In genomic region chr5:138653502-138653901, GRCh38 we compare ENCODE assay signal across 9 cellular contexts.
DNase-seq lines count a peak whose midpoint lies in the region; ATAC-seq and TF ChIP-seq lines count a peak whose summit lies in the region.
"Had no signal": no experiment of that assay in that cellular context is flagged by ENCODE, and none has a peak within 500 bp of the region (broad histone marks: within the 10 kb centered on the region; RNA-seq: fewer than 3 reads in every experiment).

No MANE protein-coding gene starts in this region.

- DNase-seq in AG09319 (ENCODE audit: extremely low read depth, low read depth) = no peak
- DNase-seq in GM12864 (ENCODE audit: low read depth) = no peak
- DNase-seq in RWPE1 (ENCODE audit: low spot score) = peak; percentile 30
- DNase-seq in foreskin keratinocyte = no peak
- no peak for DNase-seq in stimulated activated CD8-positive, alpha-beta memory T cell treated with anti-CD3 and anti-CD28 coated beads, Interleukin-4, amount 100 ng/mL, for 48 hours
- DNase-seq in activated T-cell treated with anti-CD3 and anti-CD28 coated beads, Interleukin-2, amount 50 U/mL, for 48 hours = no peak
- DNase-seq in DMS79 treated with DMSO at 0.1 percent for 48 hours (lab: John Stamatoyannopoulos, UW) = no peak
- DNase-seq: MV-4-11 had no signal

- CTCF ChIA-PET in RWPE1 (lab: Yijun Ruan, JAX) = interaction anchor here (0.6 to 2.2 kb wide), 12 partner anchors 8 to 616 kb away, joined by 3 to 18 read pairs (median 3); no protein-coding TSS in a partner anchor

- peaks cover 11% of the 10 kb centered on the region for H3K27me3 ChIP-seq in foreskin keratinocyte

- ATAC-seq in foreskin keratinocyte (no peak), GM21528 (IDR thresholded peaks at IDR 0.05; ENCODE audit: low FRiP score, unreplicated experiment) (no peak)

- no peaks in the 10 kb centered on the region for H3K4me1 ChIP-seq in foreskin keratinocyte

- H3K27ac ChIP-seq in RWPE1 (no peak overlapping the region), foreskin keratinocyte (no peak overlapping the region)

- no peak overlapping the region for H3K4me3 ChIP-seq in GM12864 (ENCODE audit: low read depth, low read length)

- TF ChIP-seq CTCF in AG09319 (IDR thresholded peaks at IDR 0.05; ENCODE audit: low read depth, low read length) = peak; percentile 26
- peak; percentile 2 for TF ChIP-seq CTCF in GM12864 (IDR thresholded peaks at IDR 0.05; ENCODE audit: low read depth, low read length, missing control alignments)
- no peak for TF ChIP-seq CTCF in RWPE1 (conservative IDR thresholded peaks at IDR 0.05; ENCODE audit: low read depth)
- peak; percentile 69 for TF ChIP-seq CTCF in foreskin keratinocyte (conservative IDR thresholded peaks at IDR 0.05)

- POLR2A ChIA-PET in RWPE1 (lab: Yijun Ruan, JAX; ENCODE audit: low non-redundant PET) = no interaction called here
